14 cellular contexts compared by ENCODE assay signal in genomic region chr2:9663008-9663879, GRCh38. TPM values are rescaled to one million over a fixed set of nuclear protein-coding genes. Genes with fewer than 3 reads are reported as not detected.
DNase-seq lines count a peak whose midpoint lies in the region; ATAC-seq and TF ChIP-seq lines count a peak whose summit lies in the region.
"Had no signal": no experiment of that assay in that cellular context is flagged by ENCODE, and none has a peak within 500 bp of the region (broad histone marks: within the 10 kb centered on the region; RNA-seq: fewer than 3 reads in every experiment).

No MANE protein-coding gene starts in this region.

- H3K9me3 ChIP-seq in T-helper 17 cell (ENCODE audit: control insufficient read depth, low read length, poor library complexity, severe bottlenecking) (no peaks in the 10 kb centered on the region), colonic mucosa (no peaks in the 10 kb centered on the region)
- H3K9me3 ChIP-seq: vagina had no signal

- ATAC-seq in GM18498 (IDR thresholded peaks at IDR 0.05; ENCODE audit: unreplicated experiment): peak; percentile 93
- peak; percentile 86 for ATAC-seq in HG03108 (IDR thresholded peaks at IDR 0.05; ENCODE audit: unreplicated experiment)
- ATAC-seq in T-helper 17 cell: peak; percentile 85
- ATAC-seq: foreskin keratinocyte had no signal

- DNase-seq in GM20000 (ENCODE audit: low spot score): peak; percentile 46
- DNase-seq in T-helper 17 cell: no peak
- DNase-seq in stimulated activated CD4-positive, alpha-beta T cell treated with anti-CD3 and anti-CD28 coated beads, Interleukin-4, amount 100 ng/mL, for 1 hour: no peak
- no peak for DNase-seq in NCI-H774 (lab: John Stamatoyannopoulos, UW)
- DNase-seq in SW 1271 (lab: John Stamatoyannopoulos, UW): no peak
- DNase-seq in colonic mucosa: no peak
- DNase-seq: Calu3, foreskin keratinocyte, NCI-H226 had no signal

- no peak overlapping the region for H3K9ac ChIP-seq in colonic mucosa (ENCODE audit: low read depth in 2 of 2, low read length in 2 of 2)
- H3K9ac ChIP-seq: parathyroid adenoma had no signal

- intact Hi-C loops in colonic mucosa (cut with DNase I): no loop called here

- peak overlapping the region; percentile 92 for H3K27ac Mint-ChIP-seq in T-helper 17 cell
- H3K27ac Mint-ChIP-seq: activated T-helper 2 cell treated with anti-CD3 and anti-CD28 coated beads, Interferon-gamma antibody, Interleukin-2, Interleukin-4, amounts not matched to agents 10 μg/mL and 5 μg/mL and 100 μg/mL, durations not matched to agents 14 hours and 24 hours and 36 hours had no signal

- H3K36me3 Mint-ChIP-seq in T-helper 17 cell (ENCODE audit: low read depth): no peaks in the 10 kb centered on the region

- H3K27ac ChIP-seq in colonic mucosa: no peak overlapping the region
- H3K27ac ChIP-seq: foreskin keratinocyte, parathyroid adenoma, vagina had no signal

- H3K27me3 ChIP-seq in colonic mucosa: no peaks in the 10 kb centered on the region
- H3K27me3 ChIP-seq: foreskin keratinocyte, vagina had no signal

- TF ChIP-seq CTCF in GM20000 (IDR thresholded peaks at IDR 0.05; ENCODE audit: extremely low read depth, missing control alignments): no peak
- TF ChIP-seq CTCF in colonic mucosa (IDR thresholded peaks at IDR 0.05): no peak

- H3K4me1 Mint-ChIP-seq in T-helper 17 cell: peaks cover 26% of the 10 kb centered on the region

- H3K36me3 ChIP-seq in colonic mucosa: no peaks in the 10 kb centered on the region
- H3K36me3 ChIP-seq: vagina had no signal

- H3K4me3 ChIP-seq in colonic mucosa: no peak overlapping the region
- H3K4me3 ChIP-seq: vagina had no signal

- H3K4me3 Mint-ChIP-seq in T-helper 17 cell: peak overlapping the region; percentile 71

- no peaks in the 10 kb centered on the region for H3K27me3 Mint-ChIP-seq in T-helper 17 cell

- H3K4me1 ChIP-seq in colonic mucosa: no peaks in the 10 kb centered on the region
- H3K4me1 ChIP-seq: parathyroid adenoma, vagina had no signal

RNA-seq across cellular contexts. Expression of gene YWHAQ, which starts 32.4 kb away (rescaled TPM):
- total RNA-seq in T-helper 17 cell (100 to 1,000 TPM; 176 to 189 TPM), colonic mucosa (100 to 1,000 TPM; 246 to 299 TPM)
